Comparison of ENCODE assay signal across 8 cellular contexts in the genomic region with DNA sequence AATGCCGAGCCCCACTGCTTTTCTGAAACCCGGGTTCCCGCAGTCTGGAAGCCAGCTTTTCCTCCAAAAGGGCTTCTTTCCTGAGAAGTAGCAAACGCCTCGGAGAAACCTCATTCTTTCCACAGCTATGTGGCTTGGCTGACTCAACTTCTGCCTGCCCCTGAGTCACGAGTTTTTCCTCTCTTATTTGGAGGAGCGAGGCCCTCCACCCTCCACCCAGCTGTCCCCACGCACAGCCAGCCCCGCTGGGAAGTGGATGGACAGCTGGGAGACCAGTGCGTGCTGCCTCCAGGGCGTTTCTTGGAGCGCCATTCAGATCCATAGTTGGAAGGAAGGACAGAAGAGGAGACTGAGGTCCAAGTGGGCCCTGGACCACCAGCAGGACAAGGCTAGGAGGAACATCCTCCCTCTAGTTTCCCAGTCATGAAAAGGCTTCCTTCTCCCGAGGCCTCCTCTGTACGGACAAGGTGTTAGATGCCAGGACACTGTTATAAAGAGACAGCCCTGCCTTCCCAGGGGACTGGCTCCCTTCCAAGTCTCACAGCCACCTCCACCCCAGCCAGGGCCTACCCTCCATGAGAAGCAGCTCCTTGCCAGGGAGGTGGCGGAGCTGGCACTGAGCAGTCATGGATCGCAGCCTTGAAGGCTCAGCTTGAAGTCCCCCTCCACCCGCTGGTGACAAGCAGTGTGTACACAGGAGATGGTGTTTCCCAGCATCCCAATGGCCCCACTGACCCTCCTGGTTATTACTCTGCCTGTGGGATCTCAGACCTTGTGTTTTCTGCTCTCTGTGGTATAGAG. TPM values are rescaled to one million over a fixed set of nuclear protein-coding genes. Genes with fewer than 3 reads are reported as not detected.
DNase-seq lines count a peak whose midpoint lies in the region; ATAC-seq lines count a peak whose summit lies in the region.

No MANE protein-coding gene starts in this region.

- H3K4me1 ChIP-seq in right cardiac atrium (ENCODE audit: control insufficient read depth, insufficient read depth, low read length): peaks cover 10% of the 10 kb centered on the region

- H3K27me3 Mint-ChIP-seq in activated T-helper 2 cell treated with anti-CD3 and anti-CD28 coated beads, Interferon-gamma antibody, Interleukin-2, Interleukin-4, amounts not matched to agents 10 μg/mL and 5 μg/mL and 100 μg/mL, durations not matched to agents 14 hours and 24 hours and 36 hours (ENCODE audit: low read depth): no peaks in the 10 kb centered on the region

- 28% methylated on average over 17 of the region's 17 CpGs for WGBS in right cardiac atrium

- no peaks in the 10 kb centered on the region for H3K27me3 ChIP-seq in right cardiac atrium (ENCODE audit: control insufficient read depth, insufficient read depth)

- ATAC-seq in right cardiac atrium: peak; percentile 56 to 80
- ATAC-seq in stimulated activated effector memory CD8-positive, alpha-beta T cell treated with anti-CD3 and anti-CD28 coated beads, Interleukin-12 subunit alpha, Interleukin-12 subunit beta, amount 100 ng/mL, for 72 hours: no peak
- ATAC-seq in HG03565 (IDR thresholded peaks at IDR 0.05; ENCODE audit: unreplicated experiment): no peak

- H3K9me3 ChIP-seq in right cardiac atrium (ENCODE audit: control insufficient read depth, low read length): no peaks in the 10 kb centered on the region

- peak overlapping the region; percentile 90 for H3K27ac Mint-ChIP-seq in activated T-helper 2 cell treated with anti-CD3 and anti-CD28 coated beads, Interferon-gamma antibody, Interleukin-2, Interleukin-4, amounts not matched to agents 10 μg/mL and 5 μg/mL and 100 μg/mL, durations not matched to agents 14 hours and 24 hours and 36 hours
- peak overlapping the region; percentile 68 for H3K27ac Mint-ChIP-seq in stimulated activated effector memory CD8-positive, alpha-beta T cell treated with anti-CD3 and anti-CD28 coated beads, Interleukin-12 subunit alpha, Interleukin-12 subunit beta, amount 100 ng/mL, for 72 hours

- no peaks in the 10 kb centered on the region for H3K9me3 Mint-ChIP-seq in activated T-helper 2 cell treated with anti-CD3 and anti-CD28 coated beads, Interferon-gamma antibody, Interleukin-2, Interleukin-4, amounts not matched to agents 10 μg/mL and 5 μg/mL and 100 μg/mL, durations not matched to agents 14 hours and 24 hours and 36 hours
- no peaks in the 10 kb centered on the region for H3K9me3 Mint-ChIP-seq in stimulated activated effector memory CD8-positive, alpha-beta T cell treated with anti-CD3 and anti-CD28 coated beads, Interleukin-12 subunit alpha, Interleukin-12 subunit beta, amount 100 ng/mL, for 72 hours

- intact Hi-C loops in activated T-helper 2 cell treated with anti-CD3 and anti-CD28 coated beads, Interferon-gamma antibody, Interleukin-2, Interleukin-4, amounts not matched to agents 10 μg/mL and 5 μg/mL and 100 μg/mL, durations not matched to agents 14 hours and 24 hours and 36 hours (cut with micrococcal nuclease): loop anchor here (1.0 to 10.0 kb wide), 3 partner anchors 8 to 282 kb away; a partner anchor contains a TSS
- intact Hi-C loops in right cardiac atrium (cut with DNase I): loop anchor here in 3 of 4 donors (5.0 to 10.0 kb wide), 3 partner anchors 48 to 52 kb away; a partner anchor contains a TSS

- peak overlapping the region; percentile 86 for H3K27ac ChIP-seq in right cardiac atrium (ENCODE audit: low read length)

- H3K4me3 Mint-ChIP-seq in activated T-helper 2 cell treated with anti-CD3 and anti-CD28 coated beads, Interferon-gamma antibody, Interleukin-2, Interleukin-4, amounts not matched to agents 10 μg/mL and 5 μg/mL and 100 μg/mL, durations not matched to agents 14 hours and 24 hours and 36 hours (ENCODE audit: low read depth): peak overlapping the region; percentile 69
- no peak overlapping the region for H3K4me3 Mint-ChIP-seq in stimulated activated effector memory CD8-positive, alpha-beta T cell treated with anti-CD3 and anti-CD28 coated beads, Interleukin-12 subunit alpha, Interleukin-12 subunit beta, amount 100 ng/mL, for 72 hours

- peaks cover 41% of the 10 kb centered on the region for H3K4me1 Mint-ChIP-seq in activated T-helper 2 cell treated with anti-CD3 and anti-CD28 coated beads, Interferon-gamma antibody, Interleukin-2, Interleukin-4, amounts not matched to agents 10 μg/mL and 5 μg/mL and 100 μg/mL, durations not matched to agents 14 hours and 24 hours and 36 hours (ENCODE audit: low read depth)
- peaks cover 26% of the 10 kb centered on the region for H3K4me1 Mint-ChIP-seq in stimulated activated effector memory CD8-positive, alpha-beta T cell treated with anti-CD3 and anti-CD28 coated beads, Interleukin-12 subunit alpha, Interleukin-12 subunit beta, amount 100 ng/mL, for 72 hours

- no peak overlapping the region for H3K4me3 ChIP-seq in right cardiac atrium (ENCODE audit: low read length)

- peaks cover 15% of the 10 kb centered on the region for H3K36me3 Mint-ChIP-seq in activated T-helper 2 cell treated with anti-CD3 and anti-CD28 coated beads, Interferon-gamma antibody, Interleukin-2, Interleukin-4, amounts not matched to agents 10 μg/mL and 5 μg/mL and 100 μg/mL, durations not matched to agents 14 hours and 24 hours and 36 hours (ENCODE audit: low read depth)
- peaks cover 20% of the 10 kb centered on the region for H3K36me3 Mint-ChIP-seq in stimulated activated effector memory CD8-positive, alpha-beta T cell treated with anti-CD3 and anti-CD28 coated beads, Interleukin-12 subunit alpha, Interleukin-12 subunit beta, amount 100 ng/mL, for 72 hours

- peak; percentile 69 for DNase-seq in activated effector memory CD4-positive, alpha-beta T cell treated with anti-CD3 and anti-CD28 coated beads, Interleukin-2, amount 50 U/mL, for 16 hours
- DNase-seq in activated effector memory CD4-positive, alpha-beta T cell treated with Interleukin-2 at 50 U/mL for 16 hours: no peak
- no peak for DNase-seq in activated T-helper 2 cell treated with anti-CD3 and anti-CD28 coated beads, Interferon-gamma antibody, Interleukin-2, Interleukin-4, amounts not matched to agents 10 μg/mL and 5 μg/mL and 100 μg/mL, durations not matched to agents 14 hours and 24 hours and 36 hours (ENCODE audit: low spot score)
- DNase-seq in right cardiac atrium (peak; percentile 83 to 89 (median 88)), middle frontal gyrus (ENCODE audit: extremely low spot score, low spot score) (no peak)
- DNase-seq in stimulated activated effector memory CD8-positive, alpha-beta T cell treated with anti-CD3 and anti-CD28 coated beads, Interleukin-12 subunit alpha, Interleukin-12 subunit beta, amount 100 ng/mL, for 72 hours (ENCODE audit: low spot score in 2 of 2): no peak
- DNase-seq in central memory CD4-positive, alpha-beta T cell: no peak

RNA-seq across cellular contexts. Expression of a gene that starts 2.5 kb away (rescaled TPM):
- 28.0 and 30.3 TPM in 2 replicates for total RNA-seq in activated T-helper 2 cell treated with anti-CD3 and anti-CD28 coated beads, Interferon-gamma antibody, Interleukin-2, Interleukin-4, amounts not matched to agents 10 μg/mL and 5 μg/mL and 100 μg/mL, durations not matched to agents 14 hours and 24 hours and 36 hours
- total RNA-seq in right cardiac atrium: 10 to 100 TPM; 25.1 to 44.1 (median 31.0) TPM
- polyA plus RNA-seq in right cardiac atrium: 40.6 TPM

RNA-seq across cellular contexts. Expression of a gene that starts 52.3 kb away (rescaled TPM):
- total RNA-seq in activated T-helper 2 cell treated with anti-CD3 and anti-CD28 coated beads, Interferon-gamma antibody, Interleukin-2, Interleukin-4, amounts not matched to agents 10 μg/mL and 5 μg/mL and 100 μg/mL, durations not matched to agents 14 hours and 24 hours and 36 hours: 41.9 and 42.2 TPM in 2 replicates
- total RNA-seq in right cardiac atrium: 10 to 100 TPM; 40.6 to 48.2 (median 43.5) TPM
- polyA plus RNA-seq in right cardiac atrium: 37.3 TPM

RNA-seq across cellular contexts. Expression of a gene that starts 56.7 kb away (rescaled TPM):
- total RNA-seq in activated T-helper 2 cell treated with anti-CD3 and anti-CD28 coated beads, Interferon-gamma antibody, Interleukin-2, Interleukin-4, amounts not matched to agents 10 μg/mL and 5 μg/mL and 100 μg/mL, durations not matched to agents 14 hours and 24 hours and 36 hours: 104 and 105 TPM in 2 replicates
- total RNA-seq in right cardiac atrium: 10 to 100 TPM; 50.2 to 67.8 (median 55.1) TPM
- 78.3 TPM for polyA plus RNA-seq in right cardiac atrium

Comparison
In these comparisons a context has a peak if more than half of its experiments do, and no peak if none do; other contexts are left out.
1. DNase-seq: peak in activated effector memory CD4-positive, alpha-beta T cell treated with anti-CD3 and anti-CD28 coated beads, Interleukin-2, amount 50 U/mL, for 16 hours (single experiment) and right cardiac atrium (3 of 3); none in activated effector memory CD4-positive, alpha-beta T cell treated with Interleukin-2 at 50 U/mL for 16 hours (single experiment), activated T-helper 2 cell treated with anti-CD3 and anti-CD28 coated beads, Interferon-gamma antibody, Interleukin-2, Interleukin-4, amounts not matched to agents 10 μg/mL and 5 μg/mL and 100 μg/mL, durations not matched to agents 14 hours and 24 hours and 36 hours (single experiment), stimulated activated effector memory CD8-positive, alpha-beta T cell treated with anti-CD3 and anti-CD28 coated beads, Interleukin-12 subunit alpha, Interleukin-12 subunit beta, amount 100 ng/mL, for 72 hours (0 of 2), middle frontal gyrus (single experiment) and central memory CD4-positive, alpha-beta T cell (single experiment).
2. ATAC-seq: peak in right cardiac atrium (2 of 2); none in stimulated activated effector memory CD8-positive, alpha-beta T cell treated with anti-CD3 and anti-CD28 coated beads, Interleukin-12 subunit alpha, Interleukin-12 subunit beta, amount 100 ng/mL, for 72 hours (single experiment) and HG03565 (single experiment).